Comparison of ENCODE assay signal across 8 cellular contexts in genomic region chr7:132430863-132431822, GRCh38.
DNase-seq lines count a peak whose midpoint lies in the region; FAIRE-seq and TF ChIP-seq lines count a peak whose summit lies in the region.

No MANE protein-coding gene starts in this region.

- CTCF ChIA-PET in A673 (lab: Charles Lee) = no interaction called here

- 83 to 88% methylated on average over 13 of the region's 13 CpGs for WGBS in testis, 2 donors

- H3K9me3 Mint-ChIP-seq in activated T-helper 1 cell treated with anti-CD3 and anti-CD28 coated beads, Interleukin-12 subunit alpha, Interleukin-12 subunit beta, Interleukin-2, Interleukin-4 antibody, amounts not matched to agents 30 ng/mL and 10 ng/mL and 1 ng/mL, durations not matched to agents 14 hours and 24 hours and 36 hours = no peaks in the 10 kb centered on the region

- no peaks in the 10 kb centered on the region for H3K36me3 ChIP-seq in A673 (ENCODE audit: insufficient read depth, low read length, poor library complexity, severe bottlenecking)
- no peaks in the 10 kb centered on the region for H3K36me3 ChIP-seq in KOPT-K1 (ENCODE audit: insufficient read depth, low read length)
- H3K36me3 ChIP-seq in testis (ENCODE audit: low read depth, missing control alignments) = no peaks in the 10 kb centered on the region

- H3K4me3 ChIP-seq in A673 (ENCODE audit: low read depth, low read length, poor library complexity, severe bottlenecking) = no peak overlapping the region
- no peak overlapping the region for H3K4me3 ChIP-seq in testis

- H3K27me3 ChIP-seq in A673 (replicated peaks; ENCODE audit: insufficient read depth, low read depth, low read length, poor library complexity) = peaks cover 10% of the 10 kb centered on the region
- H3K27me3 ChIP-seq in testis = no peaks in the 10 kb centered on the region

- H3K4me1 Mint-ChIP-seq in activated T-helper 1 cell treated with anti-CD3 and anti-CD28 coated beads, Interleukin-12 subunit alpha, Interleukin-12 subunit beta, Interleukin-2, Interleukin-4 antibody, amounts not matched to agents 30 ng/mL and 10 ng/mL and 1 ng/mL, durations not matched to agents 14 hours and 24 hours and 36 hours (ENCODE audit: low read depth) = peaks cover 74% of the 10 kb centered on the region

- peak overlapping the region; percentile 2 for H3K4me3 Mint-ChIP-seq in activated T-helper 1 cell treated with anti-CD3 and anti-CD28 coated beads, Interleukin-12 subunit alpha, Interleukin-12 subunit beta, Interleukin-2, Interleukin-4 antibody, amounts not matched to agents 30 ng/mL and 10 ng/mL and 1 ng/mL, durations not matched to agents 14 hours and 24 hours and 36 hours

- no peak for TF ChIP-seq CTCF in A673 (conservative IDR thresholded peaks at IDR 0.05; ENCODE audit: low read depth, low read length)
- TF ChIP-seq CTCF in testis (IDR thresholded peaks at IDR 0.05) = no peak
- no peak for TF ChIP-seq CTCF in D721Med (IDR thresholded peaks at IDR 0.05; ENCODE audit: insufficient read depth, missing control alignments)

- no peak for TF ChIP-seq POLR2A in testis (IDR thresholded peaks at IDR 0.05)

- intact Hi-C loops in A673 (cut with micrococcal nuclease; ENCODE audit: unreplicated experiment) = no loop called here
- intact Hi-C loops in activated T-helper 1 cell treated with anti-CD3 and anti-CD28 coated beads, Interleukin-12 subunit alpha, Interleukin-12 subunit beta, Interleukin-2, Interleukin-4 antibody, amounts not matched to agents 30 ng/mL and 10 ng/mL and 1 ng/mL, durations not matched to agents 14 hours and 24 hours and 36 hours (cut with micrococcal nuclease) = loop anchor here (1.0 to 10.0 kb wide), 4 partner anchors 7 to 1884 kb away; partner anchors contain the start of gene SLC35B4
- intact Hi-C loops in testis (cut with DNase I; ENCODE audit: low total_unique reads) = no loop called here

- no peaks in the 10 kb centered on the region for H3K4me1 ChIP-seq in A673 (ENCODE audit: insufficient read depth, low read length, poor library complexity, severe bottlenecking)
- peaks cover 5% of the 10 kb centered on the region for H3K4me1 ChIP-seq in testis

- DNase-seq in A673 (ENCODE audit: low spot score) = peak; percentile 49
- peak; percentile 76 for DNase-seq in activated T-helper 1 cell treated with anti-CD3 and anti-CD28 coated beads, Interleukin-12 subunit alpha, Interleukin-12 subunit beta, Interleukin-2, Interleukin-4 antibody, amounts not matched to agents 30 ng/mL and 10 ng/mL and 1 ng/mL, durations not matched to agents 14 hours and 24 hours and 36 hours (ENCODE audit: low spot score)
- DNase-seq in left kidney (ENCODE audit: low read depth, low spot score) = peak; percentile 43
- no peak for DNase-seq in testis
- DNase-seq in NCI-H2081 (lab: John Stamatoyannopoulos, UW) = no peak
- DNase-seq in D721Med (ENCODE audit: insufficient read length, low spot score) = no peak
- no peak for DNase-seq in SW 1271 (lab: John Stamatoyannopoulos, UW)

- POLR2A ChIA-PET in A673 (lab: Charles Lee; ENCODE audit: low non-redundant PET) = no interaction called here

- no peaks in the 10 kb centered on the region for H3K27me3 Mint-ChIP-seq in activated T-helper 1 cell treated with anti-CD3 and anti-CD28 coated beads, Interleukin-12 subunit alpha, Interleukin-12 subunit beta, Interleukin-2, Interleukin-4 antibody, amounts not matched to agents 30 ng/mL and 10 ng/mL and 1 ng/mL, durations not matched to agents 14 hours and 24 hours and 36 hours (ENCODE audit: insufficient read depth)

- no peak for FAIRE-seq in D721Med (lab: Jason Lieb, UNC)

- peak overlapping the region; percentile 69 for H3K27ac Mint-ChIP-seq in activated T-helper 1 cell treated with anti-CD3 and anti-CD28 coated beads, Interleukin-12 subunit alpha, Interleukin-12 subunit beta, Interleukin-2, Interleukin-4 antibody, amounts not matched to agents 30 ng/mL and 10 ng/mL and 1 ng/mL, durations not matched to agents 14 hours and 24 hours and 36 hours

- H3K9me3 ChIP-seq in A673 (ENCODE audit: low read depth, low read length, poor library complexity, severe bottlenecking) (no peaks in the 10 kb centered on the region), KOPT-K1 (ENCODE audit: insufficient read depth, low read length, poor library complexity, severe bottlenecking) (no peaks in the 10 kb centered on the region), testis (no peaks in the 10 kb centered on the region)

- no peak overlapping the region for H3K27ac ChIP-seq in A673 (ENCODE audit: low read depth, low read length, poor library complexity, severe bottlenecking)
- H3K27ac ChIP-seq in KOPT-K1 (ENCODE audit: low read depth, low read length, poor library complexity, severe bottlenecking) = peak overlapping the region; percentile 85
- H3K27ac ChIP-seq in testis = no peak overlapping the region

- BruUV-seq in A673 (replicated peaks; lab: Mats Ljungman, UMichigan) = no TSS peak

- peaks cover 6% of the 10 kb centered on the region for H3K36me3 Mint-ChIP-seq in activated T-helper 1 cell treated with anti-CD3 and anti-CD28 coated beads, Interleukin-12 subunit alpha, Interleukin-12 subunit beta, Interleukin-2, Interleukin-4 antibody, amounts not matched to agents 30 ng/mL and 10 ng/mL and 1 ng/mL, durations not matched to agents 14 hours and 24 hours and 36 hours (ENCODE audit: low read depth)

Comparison
In these comparisons a context has a peak if more than half of its experiments do, and no peak if none do; other contexts are left out.
1. DNase-seq: peak in A673 (single experiment), activated T-helper 1 cell treated with anti-CD3 and anti-CD28 coated beads, Interleukin-12 subunit alpha, Interleukin-12 subunit beta, Interleukin-2, Interleukin-4 antibody, amounts not matched to agents 30 ng/mL and 10 ng/mL and 1 ng/mL, durations not matched to agents 14 hours and 24 hours and 36 hours (single experiment) and left kidney (single experiment); none in testis (single experiment), NCI-H2081 (0 of 2), D721Med (single experiment) and SW 1271 (0 of 2).